Comparison of ENCODE assay signal across 34 cellular contexts in genomic region chr7:25207887-25208286, GRCh38. TPM values are rescaled to one million over a fixed set of nuclear protein-coding genes. Genes with fewer than 3 reads are reported as not detected.
"Had no signal": no experiment of that assay in that cellular context is flagged by ENCODE, and none has a peak within 500 bp of the region (broad histone marks: within the 10 kb centered on the region; RNA-seq: fewer than 3 reads in every experiment).

No MANE protein-coding gene starts in this region.

- H3K27me3 ChIP-seq: ascending aorta, cardiac muscle cell had no signal

- H3K36me3 ChIP-seq: ascending aorta, cardiac muscle cell had no signal

- H3K9me3 ChIP-seq: ascending aorta had no signal

- FAIRE-seq: bronchial epithelial cell, TTC549 had no signal

- ATAC-seq: activated CD4-positive, alpha-beta T cell treated with anti-CD3 and anti-CD28 coated beads for 36 hours; activated CD4-positive, CD25-positive, alpha-beta regulatory T cell treated with anti-CD3 and anti-CD28 coated beads, Interleukin-2, amount 50 U/mL, for 24 hours; activated CD8-positive, alpha-beta memory T cell treated with anti-CD3 and anti-CD28 coated beads, Interleukin-2, amount 10 ng/mL, durations not matched to agents 7 days and 5 days; activated CD8-positive, alpha-beta T cell treated with anti-CD3 and anti-CD28 coated beads, Interleukin-2, amount 10 ng/mL, durations not matched to agents 7 days and 5 days; activated naive CD8-positive, alpha-beta T cell treated with anti-CD3 and anti-CD28 coated beads, Interleukin-2, amount 50 U/mL, for 24 hours; WTC11 had no signal

- H3K4me1 ChIP-seq: ascending aorta had no signal

- H3K27ac ChIP-seq: ascending aorta, cardiac muscle cell, VCaP had no signal

- H3K4me3 ChIP-seq: ascending aorta, cardiac muscle cell had no signal

- DNase-seq: activated CD4-positive, alpha-beta memory T cell treated with anti-CD3 and anti-CD28 coated beads, Interleukin-2, amount 10 ng/mL, durations not matched to agents 7 days and 5 days; activated CD4-positive, alpha-beta T cell treated with anti-CD3 and anti-CD28 coated beads for 1 hour; activated CD4-positive, alpha-beta T cell treated with anti-CD3 and anti-CD28 coated beads for 36 hours; activated CD4-positive, alpha-beta T cell treated with anti-CD3 and anti-CD28 coated beads for 48 hours; activated CD4-positive, alpha-beta T cell treated with anti-CD3 and anti-CD28 coated beads, Interleukin-2, amount 10 ng/mL, durations not matched to agents 7 days and 5 days; activated CD4-positive, alpha-beta T cell treated with anti-CD3 and anti-CD28 coated beads, Interleukin-2, amount 50 U/mL, for 48 hours; activated CD4-positive, CD25-positive, alpha-beta regulatory T cell; activated CD8-positive, alpha-beta memory T cell treated with anti-CD3 and anti-CD28 coated beads for 24 hours; activated CD8-positive, alpha-beta memory T cell treated with anti-CD3 and anti-CD28 coated beads, Interleukin-2, amount 10 ng/mL, durations not matched to agents 7 days and 5 days; activated CD8-positive, alpha-beta memory T cell treated with anti-CD3 and anti-CD28 coated beads, Interleukin-2, amount 50 U/mL, for 48 hours; activated CD8-positive, alpha-beta T cell treated with anti-CD3 and anti-CD28 coated beads, Interleukin-2, amount 10 ng/mL, durations not matched to agents 7 days and 5 days; activated effector memory CD4-positive, alpha-beta T cell treated with Interleukin-2 at 50 U/mL for 16 hours; activated gamma-delta T cell; activated naive CD4-positive, alpha-beta T cell treated with anti-CD3 and anti-CD28 coated beads, Interleukin-2, amount 10 ng/mL, durations not matched to agents 7 days and 5 days; activated naive CD4-positive, alpha-beta T cell treated with Interleukin-2 at 50 U/mL for 16 hours; activated naive CD8-positive, alpha-beta T cell treated with anti-CD3 and anti-CD28 coated beads, Interleukin-2, amount 10 ng/mL, durations not matched to agents 7 days and 5 days; activated naive CD8-positive, alpha-beta T cell treated with anti-CD3 and anti-CD28 coated beads, Interleukin-2, amount 50 U/mL, for 24 hours; activated T-cell treated with anti-CD3 and anti-CD28 coated beads, Interleukin-2, amount 50 U/mL, for 24 hours; activated T-cell treated with anti-CD3 and anti-CD28 coated beads, Interleukin-2, amount 50 U/mL, for 48 hours; amygdala; anterior cingulate cortex; caudate nucleus; SW 1271; T-helper 1 cell; T-helper 2 cell; T-helper 9 cell had no signal

RNA-seq across cellular contexts. Expression of gene NPVF, which starts 20.4 kb away (rescaled TPM):
- total RNA-seq: activated CD4-positive, alpha-beta memory T cell treated with anti-CD3 and anti-CD28 coated beads, Interleukin-2, amount 10 ng/mL, durations not matched to agents 7 days and 5 days; activated CD4-positive, alpha-beta T cell treated with anti-CD3 and anti-CD28 coated beads for 36 hours; activated CD4-positive, alpha-beta T cell treated with anti-CD3 and anti-CD28 coated beads, Interleukin-2, amount 10 ng/mL, durations not matched to agents 7 days and 5 days; activated CD8-positive, alpha-beta memory T cell treated with anti-CD3 and anti-CD28 coated beads, Interleukin-2, amount 10 ng/mL, durations not matched to agents 7 days and 5 days; activated CD8-positive, alpha-beta T cell treated with anti-CD3 and anti-CD28 coated beads, Interleukin-2, amount 10 ng/mL, durations not matched to agents 7 days and 5 days; activated naive CD8-positive, alpha-beta T cell treated with anti-CD3 and anti-CD28 coated beads, Interleukin-2, amount 10 ng/mL, durations not matched to agents 7 days and 5 days; activated T-helper 2 cell treated with anti-CD3 and anti-CD28 coated beads, Interferon-gamma antibody, Interleukin-2, Interleukin-4, amounts not matched to agents 10 μg/mL and 5 μg/mL and 100 μg/mL, durations not matched to agents 14 hours and 24 hours and 36 hours; ascending aorta; bronchial epithelial cell; cardiac muscle cell; WTC11 had no signal
